17 cellular contexts compared by ENCODE assay signal in the genomic region with DNA sequence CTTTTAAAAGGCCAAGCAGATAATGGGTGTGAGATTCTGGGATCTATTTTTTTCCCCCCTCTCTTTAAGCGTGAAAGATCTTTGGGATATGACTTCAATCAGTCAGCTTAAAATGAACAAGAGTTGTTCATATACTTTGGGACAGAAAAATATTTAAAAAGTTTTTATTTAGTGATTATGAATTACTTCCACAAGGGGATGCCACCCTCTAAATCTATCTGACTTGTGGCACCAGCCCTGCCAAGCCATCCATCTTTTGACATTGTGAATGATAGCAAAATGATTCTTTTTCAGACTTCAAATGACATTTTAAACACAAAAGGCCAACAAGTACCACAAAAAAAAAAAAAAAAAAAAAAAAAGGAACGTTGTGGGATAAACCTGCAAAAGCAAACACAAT.
"Had no signal": no experiment of that assay in that cellular context is flagged by ENCODE, and none has a peak within 500 bp of the region (broad histone marks: within the 10 kb centered on the region; RNA-seq: fewer than 3 reads in every experiment).

No MANE protein-coding gene starts in this region.

- H3K4me1 ChIP-seq: colonic mucosa, pancreas, uterus had no signal

- H3K9me3 ChIP-seq: colonic mucosa, pancreas, thyroid gland, uterus had no signal

- H3K27ac ChIP-seq: colonic mucosa, hepatocyte, pancreas, skin epidermis, thyroid gland, uterus had no signal

- H3K36me3 Mint-ChIP-seq: activated naive CD8-positive, alpha-beta T cell; stimulated activated effector memory CD8-positive, alpha-beta T cell treated with anti-CD3 and anti-CD28 coated beads, Interleukin-12 subunit alpha, Interleukin-12 subunit beta, amount 100 ng/mL, for 72 hours had no signal

- ATAC-seq: activated CD8-positive, alpha-beta memory T cell treated with anti-CD3 and anti-CD28 coated beads, Interleukin-2, amount 10 ng/mL, durations not matched to agents 7 days and 5 days; activated T-cell treated with anti-CD3 and anti-CD28 coated beads, Interleukin-2, amount 50 U/mL, for 4 hours; pancreas; stimulated activated effector memory CD8-positive, alpha-beta T cell treated with anti-CD3 and anti-CD28 coated beads, Interleukin-12 subunit alpha, Interleukin-12 subunit beta, amount 100 ng/mL, for 72 hours had no signal

- H3K36me3 ChIP-seq: colonic mucosa, pancreas, thyroid gland, uterus had no signal

- H3K27ac Mint-ChIP-seq: activated CD8-positive, alpha-beta memory T cell treated with anti-CD3 and anti-CD28 coated beads, Interleukin-2, amount 10 ng/mL, durations not matched to agents 7 days and 5 days; activated naive CD8-positive, alpha-beta T cell; stimulated activated effector memory CD8-positive, alpha-beta T cell treated with anti-CD3 and anti-CD28 coated beads, Interleukin-12 subunit alpha, Interleukin-12 subunit beta, amount 100 ng/mL, for 72 hours; T-helper 2 cell treated with Interferon-gamma antibody and Interleukin-4, amounts not matched to agents 5 μg/mL and 100 μg/mL, for 36 hours had no signal

- H3K4me3 Mint-ChIP-seq: activated CD8-positive, alpha-beta memory T cell treated with anti-CD3 and anti-CD28 coated beads, Interleukin-2, amount 10 ng/mL, durations not matched to agents 7 days and 5 days; activated naive CD8-positive, alpha-beta T cell; activated T-cell treated with anti-CD3 and anti-CD28 coated beads, Interleukin-2, amount 50 U/mL, for 4 hours; neural crest cell; stimulated activated effector memory CD8-positive, alpha-beta T cell treated with anti-CD3 and anti-CD28 coated beads, Interleukin-12 subunit alpha, Interleukin-12 subunit beta, amount 100 ng/mL, for 72 hours; T-helper 2 cell treated with Interferon-gamma antibody and Interleukin-4, amounts not matched to agents 5 μg/mL and 100 μg/mL, for 36 hours had no signal

- H3K9me3 Mint-ChIP-seq: activated T-cell treated with anti-CD3 and anti-CD28 coated beads, Interleukin-2, amount 50 U/mL, for 4 hours; neural crest cell; stimulated activated effector memory CD8-positive, alpha-beta T cell treated with anti-CD3 and anti-CD28 coated beads, Interleukin-12 subunit alpha, Interleukin-12 subunit beta, amount 100 ng/mL, for 72 hours had no signal

- DNase-seq: activated CD4-positive, alpha-beta T cell treated with anti-CD3 and anti-CD28 coated beads, Interleukin-2, amount 50 U/mL, for 48 hours; activated CD4-positive, CD25-positive, alpha-beta regulatory T cell treated with anti-CD3 and anti-CD28 coated beads, Interleukin-2, amount 50 U/mL, for 72 hours; activated CD8-positive, alpha-beta memory T cell treated with anti-CD3 and anti-CD28 coated beads, Interleukin-2, amount 10 ng/mL, durations not matched to agents 7 days and 5 days; activated effector memory CD4-positive, alpha-beta T cell treated with anti-CD3 and anti-CD28 coated beads, Interleukin-2, amount 50 U/mL, for 16 hours; activated T-cell treated with anti-CD3 and anti-CD28 coated beads, Interleukin-2, amount 50 U/mL, for 4 hours; colonic mucosa; kidney; mesendoderm; pancreas; thyroid gland; uterus had no signal

- H2AFZ ChIP-seq: hepatocyte had no signal

- H3K4me3 ChIP-seq: colonic mucosa, hepatocyte, pancreas, skin epidermis, thyroid gland, uterus had no signal

- H3K27me3 Mint-ChIP-seq: activated CD8-positive, alpha-beta memory T cell treated with anti-CD3 and anti-CD28 coated beads, Interleukin-2, amount 10 ng/mL, durations not matched to agents 7 days and 5 days; activated naive CD8-positive, alpha-beta T cell had no signal

- H3K4me2 ChIP-seq: hepatocyte had no signal

- H3K27me3 ChIP-seq: colonic mucosa, hepatocyte, pancreas, thyroid gland, uterus had no signal

- H3K79me2 ChIP-seq: hepatocyte had no signal
